Comparison of ENCODE assay signal across 9 cellular contexts in the genomic region with DNA sequence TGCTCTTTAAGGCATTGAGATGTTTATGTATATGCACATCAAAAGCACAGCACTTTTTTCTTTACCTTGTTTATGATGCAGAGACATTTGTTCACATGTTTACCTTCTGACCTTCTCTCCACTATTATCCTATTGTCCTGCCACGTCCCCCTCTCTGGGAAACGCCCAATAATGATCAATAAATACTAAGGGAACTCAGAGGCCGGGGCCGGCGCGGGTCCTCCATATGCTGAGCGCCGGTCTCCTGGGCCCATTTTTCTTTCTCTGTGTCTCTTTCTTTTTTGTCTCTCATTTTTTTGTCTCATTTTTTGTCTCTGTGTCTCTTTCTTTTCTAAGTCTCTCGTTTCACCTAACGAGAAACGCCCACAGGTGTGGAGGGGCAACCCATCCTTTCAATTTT. TPM values are rescaled to one million over a fixed set of nuclear protein-coding genes. Genes with fewer than 3 reads are reported as not detected.
A peak's percentile ranks its signal among the peaks of the same experiment; 100 is the strongest.
DNase-seq lines count a peak whose midpoint lies in the region; ATAC-seq and TF ChIP-seq lines count a peak whose summit lies in the region.
"Not testable (repeated sequence)": the region's sequence is repeated elsewhere in the genome, so short reads cannot be mapped to it uniquely, and the experiment has no call there.
"Had no signal": no experiment of that assay in that cellular context is flagged by ENCODE, and none has a peak within 500 bp of the region (broad histone marks: within the 10 kb centered on the region; RNA-seq: fewer than 3 reads in every experiment).

No MANE protein-coding gene starts in this region.

- H4K5ac ChIP-seq in IMR-90 (ENCODE audit: low read depth, low read length); mesendoderm (ENCODE audit: low read length): not testable (repeated sequence)

- not testable (repeated sequence) for H3K27ac ChIP-seq in IMR-90 (ENCODE audit: insufficient read depth, low read length)
- peak overlapping the region; percentile 78 for H3K27ac ChIP-seq in SJCRH30
- H3K27ac ChIP-seq in hepatocyte: peak overlapping the region; percentile 91
- H3K27ac ChIP-seq in mesendoderm (ENCODE audit: low read depth, low read length): peak overlapping the region; percentile 83
- peak overlapping the region; percentile 71 for H3K27ac ChIP-seq in smooth muscle cell (ENCODE audit: low read depth)

- not testable (repeated sequence) for H3K9me2 ChIP-seq in hepatocyte (replicated peaks; ENCODE audit: insufficient read depth)

- not testable (repeated sequence) for H3K36me3 Mint-ChIP-seq in brain

- not testable (repeated sequence) for H2BK5ac ChIP-seq in IMR-90 (ENCODE audit: low read depth, low read length, poor library complexity, severe bottlenecking); mesendoderm (ENCODE audit: low read length)

- TF ChIP-seq POLR2A in IMR-90 (IDR thresholded peaks at IDR 0.05; ENCODE audit: low read depth, low read length): not testable (repeated sequence)

- H2AFZ ChIP-seq in IMR-90 (replicated peaks; ENCODE audit: low read length, poor library complexity); smooth muscle cell (ENCODE audit: low read depth): not testable (repeated sequence)
- H2AFZ ChIP-seq in hepatocyte: peak overlapping the region; percentile 67

- peak overlapping the region; percentile 75 for H2BK120ac ChIP-seq in IMR-90 (ENCODE audit: low read depth, low read length)
- peak overlapping the region; percentile 76 for H2BK120ac ChIP-seq in mesendoderm (ENCODE audit: low read depth, low read length)

- H2BK20ac ChIP-seq in IMR-90 (ENCODE audit: low read depth, low read length): peak overlapping the region; percentile 42

- not testable (repeated sequence) for H3K27me3 Mint-ChIP-seq in brain

- dilution Hi-C loops in IMR-90 (cut with HindIII; ENCODE audit: low sequenced_read_pairs, unreplicated experiment): not testable (repeated sequence)

- not testable (repeated sequence) for H3K79me1 ChIP-seq in IMR-90 (ENCODE audit: low read depth in 1 of 2, low read length in 2 of 2); mesendoderm (ENCODE audit: low read length)

- H3K56ac ChIP-seq in IMR-90 (ENCODE audit: extremely low read depth, insufficient read depth, low read length) (peak overlapping the region; percentile 19; the same call in 1 of the 2 replicates), mesendoderm (ENCODE audit: low read length) (peak overlapping the region; percentile 78)

- TF ChIP-seq CTCF in IMR-90 (conservative IDR thresholded peaks at IDR 0.05; ENCODE audit: low read depth, low read length); brain (conservative IDR thresholded peaks at IDR 0.05); hepatocyte (IDR thresholded peaks at IDR 0.05; ENCODE audit: poor library complexity); smooth muscle cell (IDR thresholded peaks at IDR 0.05; ENCODE audit: borderline replicate concordance, insufficient read depth, poor library complexity, severe bottlenecking): not testable (repeated sequence)

- H4K20me1 ChIP-seq in IMR-90 (ENCODE audit: insufficient read depth, low read length); hepatocyte (ENCODE audit: insufficient read depth, poor library complexity, severe bottlenecking); smooth muscle cell (ENCODE audit: low read depth): not testable (repeated sequence)

- not testable (repeated sequence) for ATAC-seq in IMR-90 (ENCODE audit: low read depth)

- H2BK15ac ChIP-seq in IMR-90 (ENCODE audit: low read depth, low read length): 0 out of 3 replicates have a peak overlapping the region, but pooled peaks have one; percentile 91
- peak overlapping the region; percentile 61 for H2BK15ac ChIP-seq in mesendoderm (replicated peaks; ENCODE audit: low read depth)

- no CpG with 5 or more reads among the region's 11 CpGs for WGBS in IMR-90 (ENCODE audit: extremely low coverage in 2 of 2, insufficient read length in 1 of 2), 2 experiments
- WGBS in hepatocyte (ENCODE audit: low lambda C conversion rate, missing lambda C conversion rate): 47% methylated on average over 11 of the region's 11 CpGs
- WGBS in mesendoderm (ENCODE audit: extremely low coverage, insufficient coverage, low lambda C conversion rate): no CpG with 5 or more reads among the region's 11 CpGs
- 43% methylated on average over 11 of the region's 11 CpGs for WGBS in smooth muscle cell (ENCODE audit: low lambda C conversion rate)

- H3K4me3 ChIP-seq in IMR-90 (ENCODE audit: insufficient read depth, low read depth, low read length); hepatocyte; mesendoderm (ENCODE audit: low read length); smooth muscle cell: not testable (repeated sequence)
- H3K4me3 ChIP-seq in SJCRH30: peak overlapping the region; percentile 48

- TSS peak; percentile 89 for BruUV-seq in IMR-90 (replicated peaks; lab: Mats Ljungman, UMichigan)

- peak overlapping the region; percentile 53; the same call in 1 of the 2 replicates for H3K9ac ChIP-seq in ES-I3 (ENCODE audit: low read depth, low read length)
- not testable (repeated sequence) for H3K9ac ChIP-seq in IMR-90 (ENCODE audit: low read depth, low read length); mesendoderm (ENCODE audit: low read length); smooth muscle cell (ENCODE audit: low read depth)

- peak overlapping the region; percentile 9 to 66; a peak in 1 of 4 replicates for H4K8ac ChIP-seq in IMR-90 (ENCODE audit: low read depth in 2 of 2, low read length in 2 of 2)
- not testable (repeated sequence) for H4K8ac ChIP-seq in mesendoderm (ENCODE audit: low read depth, low read length)

- in situ Hi-C loops in IMR-90 (cut with MboI; ENCODE audit: low sequenced_read_pairs): not testable (repeated sequence)

- DNase-seq in IMR-90; SJCRH30; hepatocyte (ENCODE audit: low spot score); smooth muscle cell (lab: John Stamatoyannopoulos, UW; ENCODE audit: unreplicated experiment): not testable (repeated sequence)
- peak; percentile 43 for DNase-seq in mesendoderm

- peak overlapping the region; percentile 85 for H3K4ac ChIP-seq in IMR-90 (ENCODE audit: low read depth, low read length)
- H3K4ac ChIP-seq in mesendoderm (ENCODE audit: low read depth, low read length): peak overlapping the region; percentile 59

- peak overlapping the region; percentile 44; the same call in 1 of the 2 replicates for H3K14ac ChIP-seq in IMR-90 (replicated peaks; ENCODE audit: low read depth, low read length)

- CTCF ChIA-PET in IMR-90 (lab: Yijun Ruan, JAX): not testable (repeated sequence)

- POLR2A ChIA-PET in IMR-90 (lab: Charles Lee; ENCODE audit: unreplicated experiment): not testable (repeated sequence)

- not testable (repeated sequence) for H3K9me3 Mint-ChIP-seq in brain

- H3K4me3 Mint-ChIP-seq in brain: not testable (repeated sequence)

- not testable (repeated sequence) for H3F3A ChIP-seq in smooth muscle cell (ENCODE audit: low read depth)

- not testable (repeated sequence) for H3K9me1 ChIP-seq in IMR-90 (ENCODE audit: insufficient read depth, low read length)

- H3K36me3 ChIP-seq in ES-I3 (ENCODE audit: insufficient read depth, low read length); IMR-90 (ENCODE audit: control insufficient read depth, insufficient read depth, low read length); SJCRH30; hepatocyte (replicated peaks; ENCODE audit: insufficient read depth, low read depth); mesendoderm (ENCODE audit: control insufficient read depth, insufficient read depth, low read length); smooth muscle cell (ENCODE audit: low read depth): not testable (repeated sequence)

- not testable (repeated sequence) for TF ChIP-seq RAD21 in IMR-90 (IDR thresholded peaks at IDR 0.05; ENCODE audit: low read length)

- peak overlapping the region; percentile 23; the same call in 1 of the 2 replicates for H4K91ac ChIP-seq in IMR-90 (ENCODE audit: insufficient read depth, low read depth, low read length)

- H3K27me3 ChIP-seq in IMR-90 (ENCODE audit: control insufficient read depth, insufficient read depth, low read length); SJCRH30; hepatocyte; mesendoderm (ENCODE audit: insufficient read depth, low read length, poor library complexity); smooth muscle cell (ENCODE audit: low read depth): not testable (repeated sequence)

- H2AK5ac ChIP-seq in IMR-90 (ENCODE audit: low read depth, low read length): peak overlapping the region; percentile 61
- H2AK5ac ChIP-seq in mesendoderm (ENCODE audit: low read length): not testable (repeated sequence)

- not testable (repeated sequence) for H3K79me2 ChIP-seq in hepatocyte; mesendoderm (ENCODE audit: control insufficient read depth, insufficient read depth, low read length); smooth muscle cell (ENCODE audit: low read depth)

- H3K18ac ChIP-seq in IMR-90 (ENCODE audit: low read depth, low read length): not testable (repeated sequence)
- peak overlapping the region; percentile 97 for H3K18ac ChIP-seq in mesendoderm (ENCODE audit: low read length)

- H3K27ac Mint-ChIP-seq in brain: peak overlapping the region in 3 of 5 experiments; percentile 74 to 92 (median 84)

- H2AK9ac ChIP-seq in IMR-90 (replicated peaks; ENCODE audit: low read depth, low read length, poor library complexity): not testable (repeated sequence)

- H3K9me3 ChIP-seq in ES-I3 (ENCODE audit: control insufficient read depth, insufficient read depth, low read length); IMR-90 (ENCODE audit: control insufficient read depth, insufficient read depth, low read length); SJCRH30 (replicated peaks); hepatocyte (ENCODE audit: low read depth); smooth muscle cell (replicated peaks; ENCODE audit: low read depth): not testable (repeated sequence)

- intact Hi-C loops in IMR-90 (cut with micrococcal nuclease): not testable (repeated sequence)

- not testable (repeated sequence) for H3K4me2 ChIP-seq in IMR-90 (ENCODE audit: low read depth, low read length); mesendoderm (ENCODE audit: low read length); smooth muscle cell
- peak overlapping the region; percentile 61 for H3K4me2 ChIP-seq in hepatocyte

- peak overlapping the region; percentile 67; the same call in 1 of the 2 replicates for H3K23ac ChIP-seq in IMR-90 (ENCODE audit: low read depth, low read length)
- H3K23ac ChIP-seq in mesendoderm (ENCODE audit: low read length): not testable (repeated sequence)

- H3K4me1 ChIP-seq in ES-I3 (ENCODE audit: insufficient read depth, low read length) (peaks cover 26% of the 10 kb centered on the region), SJCRH30 (peaks cover 13% of the 10 kb centered on the region), hepatocyte (ENCODE audit: insufficient read depth) (peaks cover 14% of the 10 kb centered on the region), mesendoderm (ENCODE audit: control insufficient read depth, low read depth, low read length) (peaks cover 22% of the 10 kb centered on the region)
- not testable (repeated sequence) for H3K4me1 ChIP-seq in IMR-90 (ENCODE audit: control insufficient read depth, insufficient read depth, low read length); smooth muscle cell (ENCODE audit: low read depth)

- peaks cover 53% of the 10 kb centered on the region for H3K4me1 Mint-ChIP-seq in brain

RNA-seq across cellular contexts. Expression of gene SLC35F6, which starts 13.6 kb away (rescaled TPM):
- total RNA-seq in IMR-90 (2012; rRNA removed) (25.6 and 30.6 TPM in 2 replicates), hepatocyte (30.2 and 40.7 TPM in 2 replicates), smooth muscle cell (15.1 and 19.2 TPM in 2 replicates)
- polyA plus RNA-seq in IMR-90 (2012; rRNA removed) (19.1 and 19.4 TPM in 2 replicates), brain (ENCODE audit: insufficient read depth, low read depth, low replicate concordance) (14.3 TPM), hepatocyte (16.6 and 18.3 TPM in 2 replicates), smooth muscle cell (16.9 and 17.9 TPM in 2 replicates)
- polyA plus RNA-seq in IMR-90 (2012; cell fraction: cytosol; rRNA removed): 12.7 and 22.8 TPM in 2 replicates
- 8.7 and 14.4 TPM in 2 replicates for polyA plus RNA-seq in IMR-90 (2012; cell fraction: nucleus; rRNA removed; ENCODE audit: low replicate concordance)
- 37.8 and 40.6 TPM in 2 replicates for total RNA-seq in SJCRH30 (2014; rRNA removed; shearing (Covaris generic))
- polyA plus RNA-seq in mesendoderm (2013, experiment 1 of 2): 11.1 TPM
- polyA plus RNA-seq in mesendoderm (2013, experiment 2 of 2): 10.8 TPM

RNA-seq across cellular contexts. Expression of gene CENPA, which starts 35.4 kb away (rescaled TPM):
- total RNA-seq in IMR-90 (2012; rRNA removed) (7.7 and 10.0 TPM in 2 replicates), hepatocyte (1.7 and 3.1 TPM in 2 replicates), smooth muscle cell (0.58 and 4.3 TPM in 2 replicates)
- polyA plus RNA-seq in IMR-90 (2012; rRNA removed) (11.9 and 14.9 TPM in 2 replicates), brain (ENCODE audit: insufficient read depth, low read depth, low replicate concordance) (15.8 TPM), hepatocyte (5.5 and 5.6 TPM in 2 replicates), smooth muscle cell (7.6 and 8.7 TPM in 2 replicates)
- polyA plus RNA-seq in IMR-90 (2012; cell fraction: cytosol; rRNA removed): 5.7 and 6.3 TPM in 2 replicates
- 4.0 and 4.9 TPM in 2 replicates for polyA plus RNA-seq in IMR-90 (2012; cell fraction: nucleus; rRNA removed; ENCODE audit: low replicate concordance)
- total RNA-seq in SJCRH30 (2014; rRNA removed; shearing (Covaris generic)): 50.2 and 52.9 TPM in 2 replicates
- 21.7 TPM for polyA plus RNA-seq in mesendoderm (2013, experiment 1 of 2)
- 22.9 TPM for polyA plus RNA-seq in mesendoderm (2013, experiment 2 of 2)

RNA-seq across cellular contexts. Expression of gene KCNK3, which starts 58.0 kb away (rescaled TPM):
- total RNA-seq in IMR-90 (2012; rRNA removed) (under 0.01 TPM in 2 replicates), hepatocyte (9.4 and 10.5 TPM in 2 replicates), smooth muscle cell (1.1 and 3.0 TPM in 2 replicates)
- polyA plus RNA-seq in IMR-90 (2012; rRNA removed) (0.03 and 0.17 TPM in 2 replicates), brain (ENCODE audit: insufficient read depth, low read depth, low replicate concordance) (6.8 TPM), hepatocyte (8.2 and 9.0 TPM in 2 replicates), smooth muscle cell (4.9 and 7.5 TPM in 2 replicates)
- 0.11 TPM in 1 of 2 replicates, not detected in the other for polyA plus RNA-seq in IMR-90 (2012; cell fraction: cytosol; rRNA removed)
- polyA plus RNA-seq in IMR-90 (2012; cell fraction: nucleus; rRNA removed; ENCODE audit: low replicate concordance): 0.07 TPM in 1 of 2 replicates, not detected in the other
- total RNA-seq in SJCRH30 (2014; rRNA removed; shearing (Covaris generic)): 0.02 and 0.08 TPM in 2 replicates
- 0.51 TPM for polyA plus RNA-seq in mesendoderm (2013, experiment 1 of 2)
- 0.38 TPM for polyA plus RNA-seq in mesendoderm (2013, experiment 2 of 2)
- total RNA-seq: CD4-positive, CD25-positive, alpha-beta regulatory T cell had no signal
- polyA plus RNA-seq: CD4-positive, CD25-positive, alpha-beta regulatory T cell; GM12878 had no signal
